In genomic region chr2:230870544-230871360, GRCh38 we compare ENCODE assay signal across 12 cellular contexts. TPM values are rescaled to one million over a fixed set of nuclear protein-coding genes. Genes with fewer than 3 reads are reported as not detected.
DNase-seq lines count a peak whose midpoint lies in the region; ATAC-seq, FAIRE-seq and TF ChIP-seq lines count a peak whose summit lies in the region.
"Had no signal": no experiment of that assay in that cellular context is flagged by ENCODE, and none has a peak within 500 bp of the region (broad histone marks: within the 10 kb centered on the region; RNA-seq: fewer than 3 reads in every experiment).

No MANE protein-coding gene starts in this region.

- no peak overlapping the region for H3K4me3 Mint-ChIP-seq in activated T-cell treated with anti-CD3 and anti-CD28 coated beads, Interleukin-2, amount 50 U/mL, for 4 hours
- H3K4me3 Mint-ChIP-seq: CD8-positive, alpha-beta T cell; naive thymus-derived CD4-positive, alpha-beta T cell had no signal

- H3K9me3 ChIP-seq in mucosa of rectum (ENCODE audit: control insufficient read depth in 2 of 2, low read length in 2 of 2): no peaks in the 10 kb centered on the region

- no peak for TF ChIP-seq POLR2A in GM12891 (IDR thresholded peaks at IDR 0.05; ENCODE audit: low read depth, low read length)

- no peaks in the 10 kb centered on the region for H3K27me3 ChIP-seq in mucosa of rectum (ENCODE audit: control insufficient read depth in 2 of 2, insufficient read depth in 2 of 2, low read length in 2 of 2)

- peaks cover 50% of the 10 kb centered on the region for H3K4me1 Mint-ChIP-seq in activated T-cell treated with anti-CD3 and anti-CD28 coated beads, Interleukin-2, amount 50 U/mL, for 4 hours (ENCODE audit: low read depth)

- H3K36me3 ChIP-seq in mucosa of rectum (ENCODE audit: control insufficient read depth in 2 of 2, insufficient read depth in 2 of 2, low read length in 2 of 2): peaks cover 25 to 36% of the 10 kb centered on the region in 2 donors

- H3K9me3 Mint-ChIP-seq in activated T-cell treated with anti-CD3 and anti-CD28 coated beads, Interleukin-2, amount 50 U/mL, for 4 hours: no peaks in the 10 kb centered on the region
- H3K9me3 Mint-ChIP-seq: CD8-positive, alpha-beta T cell; naive thymus-derived CD4-positive, alpha-beta T cell had no signal

- H3K27ac ChIP-seq in mucosa of rectum (ENCODE audit: low read depth in 2 of 2, low read length in 2 of 2): peak overlapping the region; percentile 91 to 95

- H3K4me1 ChIP-seq in mucosa of rectum (ENCODE audit: control insufficient read depth in 2 of 2, insufficient read depth in 2 of 2, low read length in 2 of 2): peaks cover 94% of the 10 kb centered on the region in 2 donors

- DNase-seq in AML-193 (lab: John Stamatoyannopoulos, UW): peak; percentile 21 to 33
- DNase-seq in KBM-7: peak; percentile 94
- DNase-seq in amniotic epithelial cell (ENCODE audit: low read depth): peak; percentile 39
- no peak for DNase-seq in activated T-cell treated with anti-CD3 and anti-CD28 coated beads, Interleukin-2, amount 50 U/mL, for 4 hours
- no peak for DNase-seq in AG20443 (ENCODE audit: low spot score)
- DNase-seq in GM12891 (ENCODE audit: insufficient read length, low spot score): no peak
- DNase-seq: activated CD8-positive, alpha-beta memory T cell treated with anti-CD3 and anti-CD28 coated beads, Interleukin-2, amount 50 U/mL, for 4 hours had no signal

- peak overlapping the region; percentile 72 to 80 for H3K9ac ChIP-seq in mucosa of rectum (ENCODE audit: low read depth in 1 of 2, low read length in 2 of 2)

- in situ Hi-C loops in KBM-7 (cut with MboI; ENCODE audit: low pct_unique_long_range_greater_than_20kb, low sequenced_read_pairs): no loop called here

- no peaks in the 10 kb centered on the region for H3K27me3 Mint-ChIP-seq in activated T-cell treated with anti-CD3 and anti-CD28 coated beads, Interleukin-2, amount 50 U/mL, for 4 hours (ENCODE audit: low read depth)

- no peak for FAIRE-seq in GM12891 (lab: Jason Lieb, UNC)
- FAIRE-seq: endothelial cell of umbilical vein had no signal

- H3K36me3 Mint-ChIP-seq in activated T-cell treated with anti-CD3 and anti-CD28 coated beads, Interleukin-2, amount 50 U/mL, for 4 hours (ENCODE audit: insufficient read depth): no peaks in the 10 kb centered on the region
- H3K36me3 Mint-ChIP-seq: naive thymus-derived CD4-positive, alpha-beta T cell had no signal

- peak overlapping the region; percentile 52 to 60 for H3K4me3 ChIP-seq in mucosa of rectum (ENCODE audit: low read length in 2 of 2)

- no peak for ATAC-seq in activated T-cell treated with anti-CD3 and anti-CD28 coated beads, Interleukin-2, amount 50 U/mL, for 4 hours
- no peak for ATAC-seq in HG02678 (IDR thresholded peaks at IDR 0.05; ENCODE audit: unreplicated experiment)
- ATAC-seq: CD8-positive, alpha-beta T cell; naive thymus-derived CD4-positive, alpha-beta T cell had no signal

TF ChIP-seq in GM12891, 5 proteins besides CTCF, POLR2A, EP300 and RAD21:
- TF ChIP-seq SPI1 (IDR thresholded peaks at IDR 0.05; ENCODE audit: low read depth, low read length): no peak
- TF ChIP-seq POU2F2 (IDR thresholded peaks at IDR 0.05; ENCODE audit: low read depth, low read length): no peak
- no peak for TF ChIP-seq PAX5 (IDR thresholded peaks at IDR 0.05; ENCODE audit: insufficient read depth, low read length, severe bottlenecking)
- no peak for TF ChIP-seq POLR2AphosphoS5 (IDR thresholded peaks at IDR 0.05; ENCODE audit: low read depth, low read length)
- TF ChIP-seq TAF1 (IDR thresholded peaks at IDR 0.05; ENCODE audit: low read depth, low read length): no peak

RNA-seq across cellular contexts. Expression of gene ITM2C, which starts 6.0 kb away (rescaled TPM):
- 10 to 100 TPM; 17.2 to 29.4 (median 22.1) TPM for total RNA-seq in activated T-cell treated with anti-CD3 and anti-CD28 coated beads, Interleukin-2, amount 50 U/mL, for 4 hours
- polyA plus RNA-seq in GM12891 (2012; ENCODE audit: low read depth, missing spikeins): 117 TPM

RNA-seq across cellular contexts. Expression of gene GPR55, which starts 54.3 kb away (rescaled TPM):
- total RNA-seq in activated T-cell treated with anti-CD3 and anti-CD28 coated beads, Interleukin-2, amount 50 U/mL, for 4 hours: 1 to 10 TPM; 1.2 to 1.6 (median 1.5) TPM
- 20.8 TPM for polyA plus RNA-seq in GM12891 (2012; ENCODE audit: low read depth, missing spikeins)
- total RNA-seq: endothelial cell of umbilical vein had no signal
- polyA plus RNA-seq: endothelial cell of umbilical vein had no signal

Comparison
In these comparisons a context has a peak if more than half of its experiments do, and no peak if none do; other contexts are left out.
1. DNase-seq: peak in AML-193 (2 of 2), KBM-7 (single experiment) and amniotic epithelial cell (single experiment); none in activated T-cell treated with anti-CD3 and anti-CD28 coated beads, Interleukin-2, amount 50 U/mL, for 4 hours (single experiment), AG20443 (single experiment) and GM12891 (single experiment).